ENCODE assay signal across 25 cellular contexts in the genomic region with DNA sequence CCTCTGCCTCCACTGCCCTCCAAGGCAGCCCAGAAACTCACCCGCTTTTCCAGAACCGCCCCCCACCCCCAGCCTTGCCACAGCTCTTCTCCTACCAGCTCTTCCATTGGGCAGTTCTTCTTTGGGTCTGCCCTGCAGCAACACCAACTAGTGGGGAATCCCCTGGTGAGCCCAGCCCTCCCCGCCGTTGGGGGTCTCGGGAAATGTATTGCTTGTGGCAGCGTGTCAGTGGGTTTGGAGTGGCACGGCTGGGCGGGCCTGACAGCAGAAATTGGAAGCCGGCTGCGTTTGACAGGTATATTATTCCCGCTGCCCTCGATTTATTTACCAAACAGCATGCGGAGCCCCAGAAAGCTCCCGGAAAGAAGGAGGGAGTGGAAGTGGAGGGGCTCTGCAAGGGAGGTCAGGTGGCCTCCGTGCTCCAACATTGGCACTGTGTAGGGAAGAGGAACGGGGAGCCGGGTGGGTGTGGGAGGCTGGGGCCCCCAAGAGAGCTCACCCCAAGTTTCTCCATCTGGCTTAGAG.
A peak's percentile ranks its signal among the peaks of the same experiment; 100 is the strongest.
DNase-seq lines count a peak whose midpoint lies in the region; ATAC-seq and TF ChIP-seq lines count a peak whose summit lies in the region.
"Had no signal": no experiment of that assay in that cellular context is flagged by ENCODE, and none has a peak within 500 bp of the region (broad histone marks: within the 10 kb centered on the region; RNA-seq: fewer than 3 reads in every experiment).

No MANE protein-coding gene starts in this region.

- DNase-seq in NCI-H69 (lab: John Stamatoyannopoulos, UW) (peak; percentile 72), chondrocyte (ENCODE audit: low spot score) (peak; percentile 72), nephron progenitor cell (peak; percentile 30), posterior vena cava (ENCODE audit: low spot score) (peak; percentile 72), SJCRH30 (no peak), upper lobe of left lung (no peak), left cardiac atrium (no peak)
- no peak for DNase-seq in effector CD4-positive, alpha-beta T cell
- DNase-seq: 8988T; ACHN; AML-193; BE2C; CD4-positive, alpha-beta T cell; DMS 273 treated with DMSO at 0.1 percent for 48 hours; DMS79; EL; GDM1; H9 had no signal

- no peak for ATAC-seq in upper lobe of left lung (ENCODE audit: low FRiP score in 2 of 2)
- ATAC-seq in left cardiac atrium: no peak
- ATAC-seq: A549, GM12878, HCT116 had no signal

- TF ChIP-seq EP300 in upper lobe of left lung (IDR thresholded peaks at IDR 0.05): no peak

- no peak for TF ChIP-seq POLR2A in upper lobe of left lung (IDR thresholded peaks at IDR 0.05)

- H3K4me1 ChIP-seq in SJCRH30 (no peaks in the 10 kb centered on the region), upper lobe of left lung (no peaks in the 10 kb centered on the region)

- H3K27me3 ChIP-seq in SJCRH30: no peaks in the 10 kb centered on the region
- no peaks in the 10 kb centered on the region for H3K27me3 ChIP-seq in upper lobe of left lung
- H3K27me3 ChIP-seq: BE2C had no signal

- peaks cover 5% of the 10 kb centered on the region for H3K27me3 Mint-ChIP-seq in chondrocyte (ENCODE audit: low read depth)
- peaks cover 28% of the 10 kb centered on the region for H3K27me3 Mint-ChIP-seq in nephron progenitor cell (ENCODE audit: low read depth, poor library complexity)

- H3K9me3 Mint-ChIP-seq in chondrocyte (ENCODE audit: low read depth) (no peaks in the 10 kb centered on the region), nephron progenitor cell (no peaks in the 10 kb centered on the region)
- H3K9me3 Mint-ChIP-seq: CD14-positive monocyte; CD4-positive, alpha-beta T cell; CD8-positive, alpha-beta memory T cell; GM23338; H9 had no signal

- no peak overlapping the region for H3K4me3 ChIP-seq in SJCRH30
- no peak overlapping the region for H3K4me3 ChIP-seq in upper lobe of left lung
- H3K4me3 ChIP-seq: A549; BLaER1 treated with 17β-estradiol and CSF1 and Interleukin-3, amounts not matched to agents 10 nM and 100 nM; GM12878; GM23338 had no signal

- no peaks in the 10 kb centered on the region for H3K36me3 ChIP-seq in SJCRH30
- H3K36me3 ChIP-seq in upper lobe of left lung: no peaks in the 10 kb centered on the region
- H3K36me3 ChIP-seq: BE2C; BLaER1 treated with 17β-estradiol and CSF1 and Interleukin-3, amounts not matched to agents 10 nM and 100 nM had no signal

- H3K27ac ChIP-seq in SJCRH30 (no peak overlapping the region), upper lobe of left lung (no peak overlapping the region)
- H3K27ac ChIP-seq: A549; BLaER1 treated with 17β-estradiol and CSF1 and Interleukin-3, amounts not matched to agents 10 nM and 100 nM had no signal

- intact Hi-C loops in posterior vena cava (cut with DNase I): no loop called here
- intact Hi-C loops in left cardiac atrium (cut with DNase I): no loop called here

- WGBS in upper lobe of left lung, 2 donors: 83 to 85% methylated on average over 8 to 17 of the region's 17 CpGs

- H3K4me3 Mint-ChIP-seq in chondrocyte (ENCODE audit: unreplicated experiment) (no peak overlapping the region), nephron progenitor cell (no peak overlapping the region)
- H3K4me3 Mint-ChIP-seq: CD14-positive monocyte; CD4-positive, alpha-beta T cell; CD8-positive, alpha-beta memory T cell; GM23338; H9 had no signal

- TF ChIP-seq CTCF in chondrocyte (IDR thresholded peaks at IDR 0.05): no peak
- TF ChIP-seq CTCF in nephron progenitor cell (IDR thresholded peaks at IDR 0.05): no peak
- TF ChIP-seq CTCF in upper lobe of left lung (IDR thresholded peaks at IDR 0.05): no peak

- no peaks in the 10 kb centered on the region for H3K36me3 Mint-ChIP-seq in chondrocyte (ENCODE audit: low read depth)
- H3K36me3 Mint-ChIP-seq in nephron progenitor cell (ENCODE audit: low read depth): no peaks in the 10 kb centered on the region
- H3K36me3 Mint-ChIP-seq: CD14-positive monocyte; CD8-positive, alpha-beta memory T cell had no signal

- H3K9me3 ChIP-seq in SJCRH30 (replicated peaks) (no peaks in the 10 kb centered on the region), upper lobe of left lung (no peaks in the 10 kb centered on the region)
- H3K9me3 ChIP-seq: A549; BE2C; BLaER1 treated with 17β-estradiol and CSF1 and Interleukin-3, amounts not matched to agents 10 nM and 100 nM had no signal

- no peak overlapping the region for H3K27ac Mint-ChIP-seq in chondrocyte (ENCODE audit: unreplicated experiment)
- H3K27ac Mint-ChIP-seq in nephron progenitor cell: no peak overlapping the region
- H3K27ac Mint-ChIP-seq: CD14-positive monocyte; CD4-positive, alpha-beta T cell; CD8-positive, alpha-beta memory T cell; GM23338; H9 had no signal

- peaks cover 57% of the 10 kb centered on the region for H3K4me1 Mint-ChIP-seq in chondrocyte (ENCODE audit: low read depth)
- peaks cover 82% of the 10 kb centered on the region for H3K4me1 Mint-ChIP-seq in nephron progenitor cell
- H3K4me1 Mint-ChIP-seq: CD14-positive monocyte; CD8-positive, alpha-beta memory T cell had no signal

Comparison
In these comparisons a context has a peak if more than half of its experiments do, and no peak if none do; other contexts are left out.
1. DNase-seq: peak in NCI-H69 (single experiment), chondrocyte (single experiment), nephron progenitor cell (single experiment) and posterior vena cava (single experiment); none in SJCRH30 (0 of 2), upper lobe of left lung (0 of 2), effector CD4-positive, alpha-beta T cell (single experiment) and left cardiac atrium (single experiment).